In the genomic region with DNA sequence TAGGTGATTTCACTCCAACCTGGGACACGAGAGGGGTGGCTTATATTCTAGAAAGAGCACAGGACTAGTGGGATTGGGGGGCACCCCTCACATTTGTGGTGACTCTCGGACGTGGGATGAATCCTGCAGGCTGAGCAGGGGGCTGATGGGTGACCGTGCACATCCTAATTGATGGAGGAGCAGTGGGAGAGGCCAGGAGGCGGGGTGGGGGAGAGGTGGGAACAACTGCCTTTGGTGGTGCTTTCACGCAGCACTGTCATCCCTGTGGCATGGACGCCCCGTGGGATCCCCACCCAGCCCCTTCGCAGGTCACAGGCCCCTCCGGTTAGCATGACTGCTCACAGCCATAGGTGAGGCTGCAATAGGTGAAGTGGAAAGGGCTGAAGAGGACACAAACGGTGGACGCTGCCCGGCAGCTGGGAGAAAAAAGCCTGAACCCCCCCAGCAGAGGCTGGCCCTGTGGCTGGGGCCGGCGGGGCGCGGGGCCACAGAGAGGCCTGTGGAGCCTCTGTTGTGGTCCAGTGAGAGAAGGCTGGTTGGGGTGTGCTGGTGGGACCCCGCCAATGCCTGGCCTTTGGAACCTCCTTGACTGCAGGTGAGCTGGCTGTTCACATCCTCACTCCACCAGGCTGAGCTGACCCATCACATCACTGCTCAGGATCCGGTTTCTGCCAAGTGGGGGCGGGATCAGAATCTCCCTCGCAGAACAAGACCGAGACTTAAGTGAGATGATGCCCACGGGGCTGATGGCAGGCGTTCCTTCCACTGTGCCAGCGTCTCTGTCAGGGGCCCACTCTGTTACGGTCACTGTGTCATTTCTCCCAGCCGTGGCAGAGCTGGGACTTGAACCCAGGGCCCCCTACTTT, we compare ENCODE assay signal across 25 cellular contexts.
"Had no signal": no experiment of that assay in that cellular context is flagged by ENCODE, and none has a peak within 500 bp of the region (broad histone marks: within the 10 kb centered on the region; RNA-seq: fewer than 3 reads in every experiment).

No MANE protein-coding gene starts in this region.

- H3K4me3 ChIP-seq: MG63, SJSA1, SK-N-MC had no signal

- FAIRE-seq: HepG2, RCC 7860 had no signal

- H3K4me1 ChIP-seq: SJSA1 had no signal

- ATAC-seq: HepG2 had no signal

- H3K27ac ChIP-seq: SJSA1, SK-N-MC had no signal

- DNase-seq: IMR-90, Karpas-422, KG1, MG63, NCI-H1092, NCI-H1105 treated with DMSO at 0.1 percent for 48 hours, NCI-H1417 treated with DMSO at 0.1 percent for 48 hours, NCI-H146, NCI-H1694 treated with DMSO at 0.1 percent for 48 hours, NCI-H1930, NCI-H2081, NCI-H2171, NCI-H226, NCI-H446, NCI-H510A, NCI-H524 treated with DMSO at 0.1 percent for 48 hours, NCI-H69, NCI-H774, Right ventricle myocardium superior, RPMI8226, SIG-M5 had no signal

- H3K36me3 ChIP-seq: MG63, SJSA1 had no signal

- H3K9me3 ChIP-seq: MG63, SJSA1 had no signal
